In the genomic region with DNA sequence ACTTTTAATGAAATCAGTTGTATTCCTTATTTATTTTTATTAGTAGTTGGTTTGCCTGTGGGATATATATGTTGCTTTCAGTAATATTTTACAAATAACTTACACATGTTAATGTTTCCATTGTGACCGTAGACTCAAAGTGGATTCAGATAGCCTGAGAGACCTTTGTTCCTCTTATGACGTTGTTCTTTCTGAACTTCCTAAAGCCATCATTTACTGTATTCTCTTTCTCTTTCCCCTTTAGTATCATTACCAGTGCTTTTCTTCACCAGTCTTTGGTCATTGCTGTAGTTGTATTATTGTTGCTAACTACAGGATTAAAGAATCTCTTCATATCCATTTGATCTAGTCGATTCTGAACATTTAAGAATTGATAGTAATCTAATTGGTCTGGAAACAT, we compare ENCODE assay signal across 14 cellular contexts. TPM values are rescaled to one million over a fixed set of nuclear protein-coding genes. Genes with fewer than 3 reads are reported as not detected.
DNase-seq lines count a peak whose midpoint lies in the region; FAIRE-seq and TF ChIP-seq lines count a peak whose summit lies in the region.
"Had no signal": no experiment of that assay in that cellular context is flagged by ENCODE, and none has a peak within 500 bp of the region (broad histone marks: within the 10 kb centered on the region; RNA-seq: fewer than 3 reads in every experiment).

No MANE protein-coding gene starts in this region.

- POLR2A ChIA-PET in OCI-LY7 (lab: Charles Lee): interaction anchor here (1.0 to 5.9 kb wide), 5 partner anchors 21 to 142 kb away, joined by 4 to 82 read pairs (median 34); no protein-coding TSS in a partner anchor
- POLR2A ChIA-PET in endothelial cell of umbilical vein (lab: Charles Lee): no interaction called here

- H3K9me2 ChIP-seq in OCI-LY7 (ENCODE audit: insufficient read depth, low read length): no peaks in the 10 kb centered on the region

- H3K9ac ChIP-seq in endothelial cell of umbilical vein (replicated peaks; ENCODE audit: extremely low read depth, insufficient read depth, low read length): no peak overlapping the region

- H4K20me1 ChIP-seq in OCI-LY7 (ENCODE audit: insufficient read depth, low read length): peaks cover 62% of the 10 kb centered on the region
- H4K20me1 ChIP-seq in endothelial cell of umbilical vein (replicated peaks; ENCODE audit: control insufficient read depth, extremely low read depth, insufficient read depth, low read length): no peaks in the 10 kb centered on the region

- TF ChIP-seq CTCF in OCI-LY7 (conservative IDR thresholded peaks at IDR 0.05; ENCODE audit: low read length) (no peak), endothelial cell of umbilical vein (IDR thresholded peaks at IDR 0.05; ENCODE audit: extremely low read depth in 1 of 2, insufficient read depth in 1 of 2, low read depth in 1 of 2, low read length in 2 of 2) (no peak), spleen (IDR thresholded peaks at IDR 0.05 in 8 of 11, conservative IDR thresholded peaks at IDR 0.05 in 3 of 11) (no peak), foreskin fibroblast (IDR thresholded peaks at IDR 0.05; ENCODE audit: low read depth, low read length) (no peak), ovary (IDR thresholded peaks at IDR 0.05) (no peak), ascending aorta (IDR thresholded peaks at IDR 0.05) (no peak)

- no TSS peak for BruUV-seq in OCI-LY7 (replicated peaks; lab: Mats Ljungman, UMichigan)
- no TSS peak for BruUV-seq in endothelial cell of umbilical vein (replicated peaks; lab: Mats Ljungman, UMichigan)

- H3K4me2 ChIP-seq in OCI-LY7 (ENCODE audit: low read length) (peak overlapping the region; percentile 82), endothelial cell of umbilical vein (ENCODE audit: insufficient read depth, low read length) (no peak overlapping the region)

- intact Hi-C loops in OCI-LY7 (cut with micrococcal nuclease; ENCODE audit: unreplicated experiment): loop anchor here (5.0 kb wide), 1 partner anchor 393 kb away; no protein-coding TSS in a partner anchor
- intact Hi-C loops in endothelial cell of umbilical vein (cut with micrococcal nuclease): loop anchor here (2.0 to 5.0 kb wide), 2 partner anchors 36 to 1003 kb away; a partner anchor contains a TSS
- intact Hi-C loops in spleen (cut with DNase I; ENCODE audit: low total_unique reads): loop anchor here (5.0 kb wide), 1 partner anchor 142 kb away; no protein-coding TSS in a partner anchor
- intact Hi-C loops in ovary (cut with DNase I): loop anchor here in 3 of 4 donors (5.0 to 10.0 kb wide), 3 partner anchors 127 to 132 kb away; no protein-coding TSS in a partner anchor
- intact Hi-C loops in ascending aorta (cut with DNase I): loop anchor here (5.0 kb wide), 1 partner anchor 1488 kb away; a partner anchor contains a TSS

- H3K9me3 ChIP-seq in OCI-LY7 (ENCODE audit: low read length) (no peaks in the 10 kb centered on the region), endothelial cell of umbilical vein (replicated peaks; ENCODE audit: control insufficient read depth, insufficient read depth, low read length) (no peaks in the 10 kb centered on the region), spleen (no peaks in the 10 kb centered on the region), ovary (no peaks in the 10 kb centered on the region), ascending aorta (no peaks in the 10 kb centered on the region)

- DNase-seq in SIG-M5 treated with dmso at 0.1 percent for 504 hours (lab: John Stamatoyannopoulos, UW; ENCODE audit: unreplicated experiment) (peak; percentile 26), SIG-M5 (lab: John Stamatoyannopoulos, UW) (no peak), OCI-LY7 (ENCODE audit: low spot score) (no peak), endothelial cell of umbilical vein (ENCODE audit: low read depth, low spot score) (peak; percentile 9), spleen (no peak), foreskin fibroblast (no peak), ovary (no peak), ascending aorta (ENCODE audit: low spot score in 2 of 2) (no peak)
- DNase-seq: 8988T; activated CD8-positive, alpha-beta memory T cell treated with anti-CD3 and anti-CD28 coated beads for 24 hours; amygdala; endodermal cell; NCI-H2029; T-helper 2 cell had no signal

- H3K27ac ChIP-seq in OCI-LY7 (ENCODE audit: low read depth, low read length, poor library complexity, severe bottlenecking) (peak overlapping the region; percentile 14), endothelial cell of umbilical vein (ENCODE audit: insufficient read depth, low read depth, low read length) (no peak overlapping the region), spleen (peak overlapping the region in 7 of 8 donors; percentile 24 to 99 (median 62)), ovary (peak overlapping the region in 1 of 2 donors; percentile 30), ascending aorta (no peak overlapping the region)

- TF ChIP-seq EP300 in ovary (IDR thresholded peaks at IDR 0.05): no peak

- H3K79me2 ChIP-seq in OCI-LY7 (ENCODE audit: insufficient read depth, low read depth, low read length) (peaks cover 85% of the 10 kb centered on the region), endothelial cell of umbilical vein (ENCODE audit: control insufficient read depth, insufficient read depth, low read length) (peaks cover 26% of the 10 kb centered on the region)

- H3K9me1 ChIP-seq in endothelial cell of umbilical vein (replicated peaks; ENCODE audit: control insufficient read depth, extremely low read depth, insufficient read depth, low read length): no peaks in the 10 kb centered on the region

- CTCF ChIA-PET in OCI-LY7 (lab: Charles Lee; ENCODE audit: unreplicated experiment): no interaction called here
- CTCF ChIA-PET in endothelial cell of umbilical vein (lab: Charles Lee): no interaction called here

- H3K4me1 ChIP-seq in OCI-LY7 (ENCODE audit: insufficient read depth, low read length, poor library complexity, severe bottlenecking) (peaks cover 58% of the 10 kb centered on the region), endothelial cell of umbilical vein (ENCODE audit: control insufficient read depth, extremely low read depth, insufficient read depth, low read length) (peaks cover 17% of the 10 kb centered on the region), spleen (peaks cover 20 to 86% (median 79%) of the 10 kb centered on the region in 6 donors), ovary (ENCODE audit: insufficient read depth) (peaks cover 7% of the 10 kb centered on the region), ascending aorta (peaks cover 0 to 10% of the 10 kb centered on the region in 2 donors)

- H2AFZ ChIP-seq in OCI-LY7 (ENCODE audit: low read length) (no peak overlapping the region), endothelial cell of umbilical vein (ENCODE audit: low read depth, low read length) (no peak overlapping the region)

- H3K4me3 ChIP-seq in OCI-LY7 (ENCODE audit: low read depth, low read length, poor library complexity, severe bottlenecking) (peak overlapping the region; percentile 93), endothelial cell of umbilical vein (replicated peaks in 1 of 3; ENCODE audit: insufficient read depth in 1 of 3, low read depth in 1 of 3, low read length in 3 of 3) (no peak overlapping the region), spleen (peak overlapping the region in 1 of 8 donors; percentile 20), foreskin fibroblast (ENCODE audit: low read depth in 1 of 2, low read length in 2 of 2) (no peak overlapping the region), ovary (no peak overlapping the region), ascending aorta (no peak overlapping the region)

- dilution Hi-C loops in endothelial cell of umbilical vein (cut with MboI; ENCODE audit: extremely low pct_ligation_motif_present, low sequenced_read_pairs): no loop called here

- H3K27me3 ChIP-seq in endothelial cell of umbilical vein (ENCODE audit: control insufficient read depth in 2 of 2, insufficient read depth in 2 of 2, low read length in 2 of 2): no peaks in the 10 kb centered on the region
- H3K27me3 ChIP-seq in spleen (replicated peaks in 1 of 7): no peaks in the 10 kb centered on the region
- no peaks in the 10 kb centered on the region for H3K27me3 ChIP-seq in ovary
- H3K27me3 ChIP-seq in ascending aorta: no peaks in the 10 kb centered on the region

- H3K36me3 ChIP-seq in OCI-LY7 (ENCODE audit: insufficient read depth, low read length) (peaks cover 44% of the 10 kb centered on the region), endothelial cell of umbilical vein (ENCODE audit: control insufficient read depth in 2 of 2, extremely low read depth in 1 of 2, insufficient read depth in 2 of 2, low read length in 2 of 2) (no peaks in the 10 kb centered on the region), spleen (no peaks in the 10 kb centered on the region), ovary (no peaks in the 10 kb centered on the region), ascending aorta (no peaks in the 10 kb centered on the region)

- WGBS in spleen, 5 donors: 32 to 51% (median 43%) methylated on average over 3 of the region's 3 CpGs
- WGBS in ovary, 3 donors: 37 to 67% (median 53%) methylated on average over 3 of the region's 3 CpGs

- TF ChIP-seq POLR2A in endothelial cell of umbilical vein (IDR thresholded peaks at IDR 0.05; ENCODE audit: low read depth, low read length) (no peak), spleen (IDR thresholded peaks at IDR 0.05) (no peak), ovary (IDR thresholded peaks at IDR 0.05) (no peak)

- no peak for FAIRE-seq in endothelial cell of umbilical vein (lab: Jason Lieb, UNC)

TF ChIP-seq in endothelial cell of umbilical vein, 7 proteins besides CTCF, POLR2A, EP300 and RAD21:
- TF ChIP-seq MYC (IDR thresholded peaks at IDR 0.05; ENCODE audit: low read depth, low read length): no peak

RNA-seq across cellular contexts. Expression of a gene that starts 4.3 kb away (rescaled TPM):
- 108 and 122 TPM in 2 replicates for total RNA-seq in OCI-LY7 (2014; rRNA removed; shearing (Covaris generic))
- total RNA-seq in OCI-LY7 (2022) (309 and 368 TPM in 2 replicates), endothelial cell of umbilical vein (21.2 and 23.6 TPM in 2 replicates), spleen (10 to 100 TPM; 44.3 to 66.6 (median 53.7) TPM), ovary (10 to 100 TPM; 28.7 to 47.9 (median 40.2) TPM), ascending aorta (17.2 TPM)
- polyA plus RNA-seq in endothelial cell of umbilical vein (21.0 and 25.0 TPM in 2 replicates), spleen (10 to 100 TPM; 26.8 to 32.2 (median 30.7) TPM), ovary (10 to 100 TPM; 24.0 to 33.1 TPM)
- polyA plus RNA-seq in endothelial cell of umbilical vein (2011; cell fraction: cytosol; rRNA removed): 10.8 and 11.2 TPM in 2 replicates
- polyA plus RNA-seq in endothelial cell of umbilical vein (2011; cell fraction: nucleus; rRNA removed): 43.9 and 48.7 TPM in 2 replicates
- 9.6 and 13.1 TPM in 2 replicates for polyA plus RNA-seq in endothelial cell of umbilical vein (2012)
- 20.1 and 20.2 TPM in 2 replicates for polyA minus RNA-seq in endothelial cell of umbilical vein
- polyA minus RNA-seq in endothelial cell of umbilical vein (2011; cell fraction: cytosol; rRNA and poly(A)+ RNA removed): 7.6 TPM
- 34.5 and 40.2 TPM in 2 replicates for polyA minus RNA-seq in endothelial cell of umbilical vein (2011; cell fraction: nucleus; rRNA and poly(A)+ RNA removed)

Comparison
In these comparisons a context has a peak if more than half of its experiments do, and no peak if none do; other contexts are left out.
1. DNase-seq: peak in SIG-M5 treated with dmso at 0.1 percent for 504 hours (single experiment) and endothelial cell of umbilical vein (single experiment); none in SIG-M5 (single experiment), OCI-LY7 (single experiment), spleen (single experiment), foreskin fibroblast (0 of 2), ovary (0 of 5) and ascending aorta (0 of 2).
2. H3K27ac ChIP-seq: peak in OCI-LY7 (single experiment) and spleen (7 of 8); none in endothelial cell of umbilical vein (single experiment) and ascending aorta (0 of 2).